Comparison of ENCODE assay signal across 10 cellular contexts in the genomic region with DNA sequence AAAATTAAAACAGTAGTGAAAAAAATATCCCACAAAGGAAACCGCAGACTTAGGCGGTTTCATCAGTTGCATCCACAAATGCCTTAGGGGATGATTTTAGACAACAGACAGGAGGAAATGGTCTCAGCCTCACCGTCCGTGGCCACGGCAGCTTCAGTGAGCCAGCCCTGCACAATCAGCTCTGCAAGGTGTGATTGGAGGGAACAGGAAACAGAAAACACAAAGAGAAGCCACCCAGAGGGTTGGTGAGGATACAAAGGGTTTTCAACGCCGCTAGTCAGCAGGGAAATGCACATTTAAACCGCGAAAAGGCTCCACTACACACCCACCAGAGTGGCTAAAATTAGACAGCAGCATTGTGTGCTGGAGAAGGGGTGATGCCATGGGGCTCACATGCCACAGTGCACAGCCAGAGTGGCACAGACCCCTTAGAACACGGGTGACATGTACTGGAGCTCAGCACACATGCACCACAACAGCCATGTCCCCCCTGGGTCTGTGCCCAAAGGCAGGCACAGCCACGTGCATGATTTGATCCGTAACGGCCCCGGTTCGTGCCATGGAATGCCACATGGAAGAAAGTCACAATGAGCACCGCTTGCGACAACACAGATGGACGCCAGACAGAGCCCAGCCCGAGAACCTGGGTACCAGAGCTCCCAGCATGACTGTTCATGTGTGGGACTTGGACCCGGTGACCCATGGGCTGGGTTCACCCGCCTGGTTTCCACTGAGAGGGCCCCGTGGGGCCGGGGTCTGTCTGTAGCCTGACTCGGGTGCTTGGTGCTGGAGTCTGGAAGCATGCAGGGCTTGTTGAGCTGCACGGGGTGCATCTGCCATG. TPM values are rescaled to one million over a fixed set of nuclear protein-coding genes. Genes with fewer than 3 reads are reported as not detected.
DNase-seq lines count a peak whose midpoint lies in the region; ATAC-seq and TF ChIP-seq lines count a peak whose summit lies in the region.
"Had no signal": no experiment of that assay in that cellular context is flagged by ENCODE, and none has a peak within 500 bp of the region (broad histone marks: within the 10 kb centered on the region; RNA-seq: fewer than 3 reads in every experiment).

No MANE protein-coding gene starts in this region.

- H3K4me1 ChIP-seq in esophagus squamous epithelium = peaks cover 0 to 38% (median 14%) of the 10 kb centered on the region in 3 donors

- H3K27me3 ChIP-seq in esophagus squamous epithelium = peaks cover 0 to 55% (median 0%) of the 10 kb centered on the region in 4 donors

- peaks cover 82% of the 10 kb centered on the region for H3K4me1 Mint-ChIP-seq in activated naive CD4-positive, alpha-beta T cell treated with anti-CD3 and anti-CD28 coated beads, Interleukin-2, amount 10 ng/mL, durations not matched to agents 7 days and 5 days
- H3K4me1 Mint-ChIP-seq in type B pancreatic cell (ENCODE audit: unreplicated experiment) = peaks cover 10% of the 10 kb centered on the region

- CTCF ChIA-PET in activated naive CD4-positive, alpha-beta T cell treated with anti-CD3 and anti-CD28 coated beads, Interleukin-2, amount 10 ng/mL, durations not matched to agents 7 days and 5 days (lab: Charles Lee) = interaction anchor here (1.1 to 1.3 kb wide), 2 partner anchors 19 to 67 kb away, joined by 3 to 4 read pairs; no protein-coding TSS in a partner anchor

- 44 to 47% methylated on average over 10 to 11 of the region's 25 CpGs for WGBS in esophagus squamous epithelium, 2 donors

- H3K9me3 Mint-ChIP-seq in activated naive CD4-positive, alpha-beta T cell treated with anti-CD3 and anti-CD28 coated beads, Interleukin-2, amount 10 ng/mL, durations not matched to agents 7 days and 5 days = peaks cover 22% of the 10 kb centered on the region
- peaks cover 7% of the 10 kb centered on the region for H3K9me3 Mint-ChIP-seq in type B pancreatic cell

- H3K27ac ChIP-seq in esophagus squamous epithelium = peak overlapping the region in 1 of 4 donors; percentile 44
- H3K27ac ChIP-seq: thoracic aorta had no signal

- H3K36me3 ChIP-seq in esophagus squamous epithelium = peaks cover 0 to 14% (median 0%) of the 10 kb centered on the region in 3 donors

- H3K27me3 Mint-ChIP-seq in activated naive CD4-positive, alpha-beta T cell treated with anti-CD3 and anti-CD28 coated beads, Interleukin-2, amount 10 ng/mL, durations not matched to agents 7 days and 5 days = peaks cover 6% of the 10 kb centered on the region
- peaks cover 5% of the 10 kb centered on the region for H3K27me3 Mint-ChIP-seq in type B pancreatic cell

- DNase-seq in AG08395 (ENCODE audit: low spot score) (peak; percentile 5), NK-92 (lab: John Stamatoyannopoulos, UW; ENCODE audit: unreplicated experiment) (peak; percentile 33), type B pancreatic cell (ENCODE audit: extremely low spot score, unreplicated experiment) (peak; percentile 43), hippocampal formation (lab: John Stamatoyannopoulos, UW) (no peak), esophagus squamous epithelium (lab: John Stamatoyannopoulos, UW) (no peak)
- DNase-seq in activated naive CD4-positive, alpha-beta T cell treated with anti-CD3 and anti-CD28 coated beads, Interleukin-2, amount 10 ng/mL, durations not matched to agents 7 days and 5 days = peak; percentile 74

- H3K4me3 Mint-ChIP-seq in activated naive CD4-positive, alpha-beta T cell treated with anti-CD3 and anti-CD28 coated beads, Interleukin-2, amount 10 ng/mL, durations not matched to agents 7 days and 5 days = peak overlapping the region; percentile 47
- no peak overlapping the region for H3K4me3 Mint-ChIP-seq in type B pancreatic cell
- H3K4me3 Mint-ChIP-seq: mesothelial cell of epicardium had no signal

- H3K36me3 Mint-ChIP-seq in activated naive CD4-positive, alpha-beta T cell treated with anti-CD3 and anti-CD28 coated beads, Interleukin-2, amount 10 ng/mL, durations not matched to agents 7 days and 5 days = peaks cover 36% of the 10 kb centered on the region
- no peaks in the 10 kb centered on the region for H3K36me3 Mint-ChIP-seq in type B pancreatic cell

- peak overlapping the region; percentile 94 for H3K27ac Mint-ChIP-seq in activated naive CD4-positive, alpha-beta T cell treated with anti-CD3 and anti-CD28 coated beads, Interleukin-2, amount 10 ng/mL, durations not matched to agents 7 days and 5 days
- no peak overlapping the region for H3K27ac Mint-ChIP-seq in type B pancreatic cell
- H3K27ac Mint-ChIP-seq: mesothelial cell of epicardium had no signal

- H3K9me3 ChIP-seq in esophagus squamous epithelium = no peaks in the 10 kb centered on the region
- H3K9me3 ChIP-seq: thoracic aorta had no signal

- ATAC-seq in GM18519 (IDR thresholded peaks at IDR 0.05; ENCODE audit: low FRiP score, unreplicated experiment) (peak; percentile 67), HG02943 (IDR thresholded peaks at IDR 0.05; ENCODE audit: low read depth, unreplicated experiment) (peak; percentile 74)

- TF ChIP-seq CTCF in type B pancreatic cell (conservative IDR thresholded peaks at IDR 0.05) (no peak), esophagus squamous epithelium (IDR thresholded peaks at IDR 0.05) (no peak)

- H3K4me3 ChIP-seq in esophagus squamous epithelium = no peak overlapping the region
- H3K4me3 ChIP-seq: thoracic aorta had no signal

- no peak for TF ChIP-seq POLR2A in esophagus squamous epithelium (IDR thresholded peaks at IDR 0.05)

- intact Hi-C loops in esophagus squamous epithelium (cut with DNase I) = no loop called here

RNA-seq across cellular contexts. Expression of a gene that starts 18.3 kb away (rescaled TPM):
- total RNA-seq in type B pancreatic cell (ENCODE audit: low replicate concordance) (1.7 and 2.4 TPM in 2 replicates), esophagus squamous epithelium (1 to 10 TPM in 1 of 4 donors, under 1 TPM in 2, not detected in 1; 0.19 to 9.5 (median 0.31) TPM)
- total RNA-seq: thoracic aorta had no signal

RNA-seq across cellular contexts. Expression of a gene that starts 31.7 kb away (rescaled TPM):
- total RNA-seq in type B pancreatic cell (ENCODE audit: low replicate concordance) (84.8 and 90.1 TPM in 2 replicates), esophagus squamous epithelium (10 to 100 TPM; 42.8 to 75.2 (median 65.1) TPM)

Comparison
In these comparisons a context has a peak if more than half of its experiments do, and no peak if none do; other contexts are left out.
1. DNase-seq: peak in AG08395 (single experiment), NK-92 (single experiment), activated naive CD4-positive, alpha-beta T cell treated with anti-CD3 and anti-CD28 coated beads, Interleukin-2, amount 10 ng/mL, durations not matched to agents 7 days and 5 days (single experiment) and type B pancreatic cell (single experiment); none in hippocampal formation (0 of 2) and esophagus squamous epithelium (single experiment).